21 cellular contexts compared by ENCODE assay signal in genomic region chr6:167918507-167919278, GRCh38.
"Had no signal": no experiment of that assay in that cellular context is flagged by ENCODE, and none has a peak within 500 bp of the region (broad histone marks: within the 10 kb centered on the region; RNA-seq: fewer than 3 reads in every experiment).

No MANE protein-coding gene starts in this region.

- ATAC-seq: effector memory CD8-positive, alpha-beta T cell; left colon; left ventricle myocardium superior; naive thymus-derived CD4-positive, alpha-beta T cell; right cardiac atrium; stimulated activated memory B cell treated with anti-CD40 and anti-IgM and Interleukin-4, amounts not matched to agents 10 μg/mL and 1 μg/mL and 100 μg/mL, for 72 hours had no signal

- H3K4me3 ChIP-seq: heart left ventricle, lung, spleen, tibial artery, upper lobe of left lung, vagina had no signal

- H3K27ac Mint-ChIP-seq: dendritic cell treated with granulocyte-macrophage colony-stimulating factor and Interleukin-4, amounts not matched to agents 40 ng/mL and 50 ng/mL, for 4 days; effector memory CD8-positive, alpha-beta T cell; naive thymus-derived CD4-positive, alpha-beta T cell; stimulated activated memory B cell treated with anti-CD40 and anti-IgM and Interleukin-4, amounts not matched to agents 10 μg/mL and 1 μg/mL and 100 μg/mL, for 72 hours; stimulated activated naive CD8-positive, alpha-beta T cell treated with anti-CD3 and anti-CD28 coated beads, Interleukin-15, Interleukin-2, amounts not matched to agents 100 ng/mL and 50 ng/mL, for 24 hours had no signal

- H3K27me3 Mint-ChIP-seq: dendritic cell treated with granulocyte-macrophage colony-stimulating factor and Interleukin-4, amounts not matched to agents 40 ng/mL and 50 ng/mL, for 4 days; effector memory CD8-positive, alpha-beta T cell; stimulated activated memory B cell treated with anti-CD40 and anti-IgM and Interleukin-4, amounts not matched to agents 10 μg/mL and 1 μg/mL and 100 μg/mL, for 72 hours; stimulated activated naive CD8-positive, alpha-beta T cell treated with anti-CD3 and anti-CD28 coated beads, Interleukin-15, Interleukin-2, amounts not matched to agents 100 ng/mL and 50 ng/mL, for 24 hours had no signal

- H3K9me3 Mint-ChIP-seq: dendritic cell treated with granulocyte-macrophage colony-stimulating factor and Interleukin-4, amounts not matched to agents 40 ng/mL and 50 ng/mL, for 4 days; effector memory CD8-positive, alpha-beta T cell; naive thymus-derived CD4-positive, alpha-beta T cell; stimulated activated memory B cell treated with anti-CD40 and anti-IgM and Interleukin-4, amounts not matched to agents 10 μg/mL and 1 μg/mL and 100 μg/mL, for 72 hours; stimulated activated naive CD8-positive, alpha-beta T cell treated with anti-CD3 and anti-CD28 coated beads, Interleukin-15, Interleukin-2, amounts not matched to agents 100 ng/mL and 50 ng/mL, for 24 hours had no signal

- DNase-seq: effector memory CD8-positive, alpha-beta T cell; foreskin melanocyte; heart left ventricle; hippocampal formation; left colon; left ventricle myocardium superior; mesenchymal stem cell; midbrain; naive thymus-derived CD4-positive, alpha-beta T cell; right cardiac atrium; spleen; stimulated activated CD4-positive, alpha-beta T cell treated with anti-CD3 and anti-CD28 coated beads, Interleukin-15, amount 100 ng/mL, for 24 hours; stimulated activated CD4-positive, alpha-beta T cell treated with anti-CD3 and anti-CD28 coated beads, Interleukin-1b, Interleukin-23, amount 100 ng/mL, for 48 hours; stimulated activated CD4-positive, alpha-beta T cell treated with anti-CD3 and anti-CD28 coated beads, Interleukin-4, amount 100 ng/mL, for 24 hours; tibial artery had no signal

- H3K4me1 Mint-ChIP-seq: naive thymus-derived CD4-positive, alpha-beta T cell; stimulated activated memory B cell treated with anti-CD40 and anti-IgM and Interleukin-4, amounts not matched to agents 10 μg/mL and 1 μg/mL and 100 μg/mL, for 72 hours had no signal

- H3K4me3 Mint-ChIP-seq: dendritic cell treated with granulocyte-macrophage colony-stimulating factor and Interleukin-4, amounts not matched to agents 40 ng/mL and 50 ng/mL, for 4 days; effector memory CD8-positive, alpha-beta T cell; naive thymus-derived CD4-positive, alpha-beta T cell; stimulated activated memory B cell treated with anti-CD40 and anti-IgM and Interleukin-4, amounts not matched to agents 10 μg/mL and 1 μg/mL and 100 μg/mL, for 72 hours; stimulated activated naive CD8-positive, alpha-beta T cell treated with anti-CD3 and anti-CD28 coated beads, Interleukin-15, Interleukin-2, amounts not matched to agents 100 ng/mL and 50 ng/mL, for 24 hours had no signal
